ENCODE assay signal across 12 cellular contexts in genomic region chr20:31475032-31475431, GRCh38. TPM values are rescaled to one million over a fixed set of nuclear protein-coding genes. Genes with fewer than 3 reads are reported as not detected.
DNase-seq lines count a peak whose midpoint lies in the region; ATAC-seq lines count a peak whose summit lies in the region.
"Had no signal": no experiment of that assay in that cellular context is flagged by ENCODE, and none has a peak within 500 bp of the region (broad histone marks: within the 10 kb centered on the region; RNA-seq: fewer than 3 reads in every experiment).

TSS of gene DEFB124 (minus strand) at chr20:31475127. CDS start at chr20:31473013, 2,114 bp downstream.
TSS of gene REM1 (plus strand) at chr20:31475288. CDS start at chr20:31476446, 1,158 bp downstream.

- H3K4me3 Mint-ChIP-seq in activated T-helper 17 cell treated with anti-CD3 and anti-CD28 coated beads, Interleukin-2, amount 50 U/mL, for 72 hours: peak within 1 kb of the TSS; percentile 32
- H3K4me3 Mint-ChIP-seq: stimulated activated naive CD8-positive, alpha-beta T cell treated with anti-CD3 and anti-CD28 coated beads, Interleukin-15, Interleukin-2, amounts not matched to agents 100 ng/mL and 50 ng/mL, for 24 hours had no signal

- H3K4me3 ChIP-seq in iPS-11a (ENCODE audit: low read depth, low read length) (peak within 1 kb of the TSS; percentile 54), skeletal muscle tissue (ENCODE audit: low read length in 3 of 3) (peak within 1 kb of the TSS; percentile 62 to 70 (median 69))

- H3K27me3 Mint-ChIP-seq in activated T-helper 17 cell treated with anti-CD3 and anti-CD28 coated beads, Interleukin-2, amount 50 U/mL, for 72 hours: peaks cover 27% of the 10 kb centered on the region

- ATAC-seq in activated T-helper 17 cell treated with anti-CD3 and anti-CD28 coated beads, Interleukin-2, amount 50 U/mL, for 72 hours (replicated peaks): no peak
- ATAC-seq in GM19324 (IDR thresholded peaks at IDR 0.05; ENCODE audit: low FRiP score, unreplicated experiment): no peak

- H3K4me1 Mint-ChIP-seq in activated T-helper 17 cell treated with anti-CD3 and anti-CD28 coated beads, Interleukin-2, amount 50 U/mL, for 72 hours: peaks cover 5% of the 10 kb centered on the region

- H3K9me3 ChIP-seq in ES-I3 (ENCODE audit: control insufficient read depth, insufficient read depth, low read length) (no peaks in the 10 kb centered on the region), skeletal muscle tissue (ENCODE audit: control insufficient read depth in 3 of 3, low read length in 3 of 3) (no peaks in the 10 kb centered on the region)

- no peak within 1 kb of the TSS for H3K27ac Mint-ChIP-seq in activated T-helper 17 cell treated with anti-CD3 and anti-CD28 coated beads, Interleukin-2, amount 50 U/mL, for 72 hours
- H3K27ac Mint-ChIP-seq: stimulated activated naive CD8-positive, alpha-beta T cell treated with anti-CD3 and anti-CD28 coated beads, Interleukin-15, Interleukin-2, amounts not matched to agents 100 ng/mL and 50 ng/mL, for 24 hours had no signal

- H3K9me3 Mint-ChIP-seq in activated T-helper 17 cell treated with anti-CD3 and anti-CD28 coated beads, Interleukin-2, amount 50 U/mL, for 72 hours: no peaks in the 10 kb centered on the region

- peak within 1 kb of the TSS; percentile 62 for H3K27ac ChIP-seq in skeletal muscle tissue (ENCODE audit: low read depth, low read length)

- DNase-seq in activated CD4-positive, CD25-positive, alpha-beta regulatory T cell treated with anti-CD3 and anti-CD28 coated beads, Interleukin-2, amount 50 U/mL, for 72 hours: no peak
- DNase-seq in kidney glomerular epithelial cell (lab: John Stamatoyannopoulos, UW) (no peak), MV-4-11 (lab: John Stamatoyannopoulos, UW) (no peak)
- DNase-seq: cortex of kidney, NCI-H1105 treated with DMSO at 0.1 percent for 48 hours, small intestine had no signal

- H3K9ac ChIP-seq in ES-I3 (ENCODE audit: low read depth, low read length) (peak within 1 kb of the TSS; percentile 82), skeletal muscle tissue (ENCODE audit: low read depth in 1 of 3, low read length in 3 of 3) (peak within 1 kb of the TSS; percentile 45 to 74 (median 57))

- H3K4me1 ChIP-seq in ES-I3 (ENCODE audit: insufficient read depth, low read length) (no peaks in the 10 kb centered on the region; the same call in 1 of the 2 replicates), skeletal muscle tissue (ENCODE audit: control insufficient read depth in 3 of 3, insufficient read depth in 3 of 3, low read length in 3 of 3) (peaks cover 9 to 10% (median 10%) of the 10 kb centered on the region in 3 donors)

- H3K36me3 ChIP-seq in ES-I3 (ENCODE audit: insufficient read depth, low read length) (no peaks in the 10 kb centered on the region), skeletal muscle tissue (ENCODE audit: control insufficient read depth in 3 of 3, insufficient read depth in 3 of 3, low read length in 3 of 3) (peaks cover 0 to 2% (median 0%) of the 10 kb centered on the region in 3 donors)

- H3K27me3 ChIP-seq in skeletal muscle tissue (ENCODE audit: control insufficient read depth in 3 of 3, insufficient read depth in 3 of 3, low read length in 3 of 3): peaks cover 19 to 28% (median 25%) of the 10 kb centered on the region in 3 donors

- H3K36me3 Mint-ChIP-seq in activated T-helper 17 cell treated with anti-CD3 and anti-CD28 coated beads, Interleukin-2, amount 50 U/mL, for 72 hours (ENCODE audit: low read depth): no peaks in the 10 kb centered on the region

RNA-seq across cellular contexts. Expression of gene DEFB124, which starts in this region (rescaled TPM):
- not detected for total RNA-seq in activated T-helper 17 cell treated with anti-CD3 and anti-CD28 coated beads, Interleukin-2, amount 50 U/mL, for 72 hours
- total RNA-seq in skeletal muscle tissue: not detected

RNA-seq across cellular contexts. Expression of gene REM1, which starts in this region (rescaled TPM):
- not detected for total RNA-seq in activated T-helper 17 cell treated with anti-CD3 and anti-CD28 coated beads, Interleukin-2, amount 50 U/mL, for 72 hours
- 4.7 TPM for total RNA-seq in skeletal muscle tissue
